ENCODE assay signal across 22 cellular contexts in the genomic region with DNA sequence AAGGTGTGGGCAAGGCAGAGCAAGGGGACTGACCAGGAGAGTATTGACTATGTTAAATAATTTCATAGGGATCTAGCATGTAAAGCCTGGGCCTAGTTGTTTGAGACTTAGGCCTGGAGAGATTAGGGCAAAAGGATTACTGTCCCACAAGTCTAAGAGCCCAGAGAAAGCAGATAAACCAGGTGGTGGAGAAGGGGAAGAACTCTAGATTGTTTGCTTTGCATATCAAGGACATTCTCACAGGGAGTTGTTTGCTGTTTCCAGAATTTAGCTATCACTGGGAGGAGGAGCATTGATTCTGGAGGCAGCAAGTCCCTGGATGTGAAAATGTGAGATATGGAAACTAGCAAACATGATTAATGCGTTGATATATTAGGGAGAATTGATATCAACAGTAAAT.
"Had no signal": no experiment of that assay in that cellular context is flagged by ENCODE, and none has a peak within 500 bp of the region (broad histone marks: within the 10 kb centered on the region; RNA-seq: fewer than 3 reads in every experiment).

No MANE protein-coding gene starts in this region.

- H3K27me3 ChIP-seq: heart right ventricle, right lobe of liver, tibial artery, upper lobe of left lung, uterus had no signal

- DNase-seq: effector CD4-positive, alpha-beta T cell; heart right ventricle; kidney; left cardiac atrium; left ventricle myocardium inferior; lower lobe of right lung; midbrain; naive B cell; psoas muscle; retina; right lobe of liver; stimulated activated CD4-positive, alpha-beta T cell treated with anti-CD3 and anti-CD28 coated beads, Interleukin-4, amount 100 ng/mL, for 1 hour; stimulated activated CD8-positive, alpha-beta memory T cell treated with anti-CD3 and anti-CD28 coated beads, Interleukin-4, amount 100 ng/mL, for 48 hours; tibial artery; upper lobe of left lung; uterus had no signal

- H3K36me3 Mint-ChIP-seq: memory B cell; naive B cell; stimulated activated memory B cell treated with anti-CD40 and anti-IgM and Interleukin-4, amounts not matched to agents 10 μg/mL and 1 μg/mL and 100 μg/mL, for 72 hours had no signal

- H3K4me1 ChIP-seq: heart right ventricle, left ventricle myocardium inferior, lower lobe of right lung, psoas muscle, right lobe of liver, tibial artery, upper lobe of left lung, uterus had no signal

- ATAC-seq: heart right ventricle; left cardiac atrium; lower lobe of right lung; psoas muscle; right lobe of liver; stimulated activated memory B cell treated with anti-CD40 and anti-IgM and Interleukin-4, amounts not matched to agents 10 μg/mL and 1 μg/mL and 100 μg/mL, for 72 hours had no signal

- H3K36me3 ChIP-seq: heart right ventricle, left ventricle myocardium inferior, lower lobe of right lung, right lobe of liver, tibial artery, upper lobe of left lung, uterus had no signal

- H3K9me3 Mint-ChIP-seq: nephron had no signal

- FAIRE-seq: frontal cortex, kidney had no signal

- H3K4me3 ChIP-seq: coronary artery, heart right ventricle, left ventricle myocardium inferior, lower lobe of right lung, psoas muscle, right lobe of liver, tibial artery, upper lobe of left lung, uterus had no signal

- H3K4me1 Mint-ChIP-seq: memory B cell; naive B cell; stimulated activated memory B cell treated with anti-CD40 and anti-IgM and Interleukin-4, amounts not matched to agents 10 μg/mL and 1 μg/mL and 100 μg/mL, for 72 hours had no signal

- H3K27ac ChIP-seq: coronary artery, heart right ventricle, left ventricle myocardium inferior, lower lobe of right lung, psoas muscle, right lobe of liver, tibial artery, upper lobe of left lung, uterus had no signal

- H3K27me3 Mint-ChIP-seq: memory B cell; naive B cell; stimulated activated memory B cell treated with anti-CD40 and anti-IgM and Interleukin-4, amounts not matched to agents 10 μg/mL and 1 μg/mL and 100 μg/mL, for 72 hours; stimulated activated naive CD8-positive, alpha-beta T cell treated with anti-CD3 and anti-CD28 coated beads, Interleukin-15, Interleukin-2, amounts not matched to agents 100 ng/mL and 50 ng/mL, for 24 hours had no signal

- H3K27ac Mint-ChIP-seq: memory B cell; naive B cell; stimulated activated memory B cell treated with anti-CD40 and anti-IgM and Interleukin-4, amounts not matched to agents 10 μg/mL and 1 μg/mL and 100 μg/mL, for 72 hours; stimulated activated naive CD8-positive, alpha-beta T cell treated with anti-CD3 and anti-CD28 coated beads, Interleukin-15, Interleukin-2, amounts not matched to agents 100 ng/mL and 50 ng/mL, for 24 hours had no signal

- H3K4me3 Mint-ChIP-seq: memory B cell; naive B cell; nephron; stimulated activated memory B cell treated with anti-CD40 and anti-IgM and Interleukin-4, amounts not matched to agents 10 μg/mL and 1 μg/mL and 100 μg/mL, for 72 hours; stimulated activated naive CD8-positive, alpha-beta T cell treated with anti-CD3 and anti-CD28 coated beads, Interleukin-15, Interleukin-2, amounts not matched to agents 100 ng/mL and 50 ng/mL, for 24 hours had no signal

- H3K9me3 ChIP-seq: heart right ventricle, left ventricle myocardium inferior, lower lobe of right lung, psoas muscle, right lobe of liver, tibial artery, upper lobe of left lung, uterus had no signal
